13 cellular contexts compared by ENCODE assay signal in the genomic region with DNA sequence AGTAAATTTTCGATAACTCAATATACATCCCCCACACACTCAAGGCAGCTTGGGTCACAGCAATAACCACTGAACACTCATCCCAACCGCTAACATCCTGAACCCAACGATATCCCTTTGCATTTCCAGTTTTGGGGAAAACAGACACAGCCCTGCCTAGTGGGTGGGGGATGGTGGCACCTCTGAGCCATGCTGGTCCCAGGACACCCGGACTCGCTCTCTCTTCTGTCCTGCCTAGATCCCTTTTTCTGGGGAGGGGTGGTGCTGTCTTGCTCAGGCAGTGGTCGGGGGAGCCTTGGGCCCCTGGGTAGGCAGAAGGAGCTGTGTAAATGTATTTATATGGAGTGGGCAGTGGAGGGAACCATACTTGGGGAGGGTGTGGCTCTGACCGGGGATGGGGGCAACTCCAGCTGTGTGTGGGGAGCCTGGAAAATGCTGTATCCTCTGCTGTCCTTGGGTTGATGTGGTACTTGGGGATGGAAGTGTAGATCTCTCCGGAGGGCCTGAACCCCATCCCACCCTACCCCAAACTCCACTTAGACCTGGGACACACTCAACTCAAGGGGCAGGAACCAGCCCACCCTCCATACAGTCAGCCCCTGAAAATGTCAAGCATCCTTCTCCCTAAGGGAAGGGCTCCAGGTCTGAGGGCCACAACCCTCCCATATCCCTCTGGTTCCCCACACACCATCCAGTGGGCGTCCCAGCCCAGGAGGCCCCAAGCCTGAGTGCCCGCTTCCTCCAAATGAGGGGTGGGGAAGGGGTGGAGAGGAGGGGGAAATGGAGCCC. TPM values are rescaled to one million over a fixed set of nuclear protein-coding genes. Genes with fewer than 3 reads are reported as not detected.
A peak's percentile ranks its signal among the peaks of the same experiment; 100 is the strongest.
DNase-seq lines count a peak whose midpoint lies in the region; ATAC-seq, FAIRE-seq and TF ChIP-seq lines count a peak whose summit lies in the region.
"Had no signal": no experiment of that assay in that cellular context is flagged by ENCODE, and none has a peak within 500 bp of the region (broad histone marks: within the 10 kb centered on the region; RNA-seq: fewer than 3 reads in every experiment).

No MANE protein-coding gene starts in this region.

- no peak for TF ChIP-seq RAD21 in A549 (conservative IDR thresholded peaks at IDR 0.05 in 1 of 2, IDR thresholded peaks at IDR 0.05 in 1 of 2)

- peaks cover 68% of the 10 kb centered on the region for H3K4me1 ChIP-seq in A549

- H3K27ac ChIP-seq in A549 (peak overlapping the region in 1 of 2 experiments; percentile 92; a peak in 3 of 6 replicates), coronary artery (no peak overlapping the region)

- H3K4me3 ChIP-seq in A549 (no peak overlapping the region), coronary artery (peak overlapping the region; percentile 72)

- no TSS peak for BruUV-seq in Calu3 (replicated peaks; lab: Mats Ljungman, UMichigan)

- CTCF ChIA-PET in A549 (lab: Yijun Ruan, JAX) (interaction anchor here (1.3 to 3.0 kb wide), 3 partner anchors 11 to 227 kb away, joined by 4 to 12 read pairs (median 4); no protein-coding TSS in a partner anchor), Calu3 (lab: Charles Lee) (no interaction called here)

- no peak for TF ChIP-seq EP300 in A549 (IDR thresholded peaks at IDR 0.05)

- DNase-seq in A549 (ENCODE audit: low read depth in 1 of 2, low spot score in 1 of 2) (no peak), Calu3 (no peak), coronary artery (ENCODE audit: low spot score) (no peak), naive B cell (no peak), NCI-H748 treated with DMSO at 0.1 percent for 48 hours (lab: John Stamatoyannopoulos, UW) (no peak), ecto neural progenitor cell (ENCODE audit: low spot score) (no peak)
- DNase-seq: C1 segment of cervical spinal cord; effector CD4-positive, alpha-beta T cell had no signal

- H3K36me3 Mint-ChIP-seq in Calu3 (ENCODE audit: insufficient read depth, unreplicated experiment) (peaks cover 9% of the 10 kb centered on the region), naive B cell (no peaks in the 10 kb centered on the region)

- H3K4me1 Mint-ChIP-seq in Calu3 (ENCODE audit: low read depth, unreplicated experiment) (peaks cover 18% of the 10 kb centered on the region), naive B cell (peaks cover 45 to 62% (median 55%) of the 10 kb centered on the region in 3 donors)

- no peak for TF ChIP-seq CTCF in A549 (IDR thresholded peaks at IDR 0.05)
- TF ChIP-seq CTCF in Calu3 (IDR thresholded peaks at IDR 0.05; ENCODE audit: unreplicated experiment) = no peak
- no peak for TF ChIP-seq CTCF in coronary artery (IDR thresholded peaks at IDR 0.05)

- ATAC-seq in A549 (no peak), naive B cell (ENCODE audit: low read depth in 2 of 2) (no peak), HG03460 (IDR thresholded peaks at IDR 0.05; ENCODE audit: unreplicated experiment) (no peak), HG02973 (IDR thresholded peaks at IDR 0.05; ENCODE audit: unreplicated experiment) (no peak)
- ATAC-seq: gastroesophageal sphincter had no signal

- no peak for TF ChIP-seq POLR2A in A549 (IDR thresholded peaks at IDR 0.05; ENCODE audit: low read length)

- WGBS in A549 (ENCODE audit: missing lambda C conversion rate) = 89% methylated on average over 10 of the region's 10 CpGs

- no peak for FAIRE-seq in A549 (lab: Jason Lieb, UNC)

- peak overlapping the region; percentile 76 for H3K4me2 ChIP-seq in A549

- no peak overlapping the region for H3K27ac Mint-ChIP-seq in Calu3 (ENCODE audit: unreplicated experiment)
- H3K27ac Mint-ChIP-seq in naive B cell = peak overlapping the region in 3 of 6 donors; percentile 39 to 68 (median 49)
- H3K27ac Mint-ChIP-seq: stimulated activated naive CD8-positive, alpha-beta T cell treated with anti-CD3 and anti-CD28 coated beads, Interleukin-15, Interleukin-2, amounts not matched to agents 100 ng/mL and 50 ng/mL, for 24 hours had no signal

- no peaks in the 10 kb centered on the region for H3K9me3 ChIP-seq in A549
- H3K9me3 ChIP-seq: gastroesophageal sphincter, SK-N-SH had no signal

- POLR2A ChIA-PET in A549 (lab: Yijun Ruan, JAX) = no interaction called here

- H3K4me3 Mint-ChIP-seq in Calu3 (ENCODE audit: low read depth, unreplicated experiment) = peak overlapping the region; percentile 30
- H3K4me3 Mint-ChIP-seq in naive B cell = peak overlapping the region; percentile 58 to 91 (median 79)
- H3K4me3 Mint-ChIP-seq: stimulated activated naive CD8-positive, alpha-beta T cell treated with anti-CD3 and anti-CD28 coated beads, Interleukin-15, Interleukin-2, amounts not matched to agents 100 ng/mL and 50 ng/mL, for 24 hours had no signal

- intact Hi-C loops in Calu3 (cut with micrococcal nuclease; ENCODE audit: unreplicated experiment) = no loop called here

- H3K9me3 Mint-ChIP-seq in Calu3 (ENCODE audit: low read depth, unreplicated experiment) = no peaks in the 10 kb centered on the region
- H3K9me3 Mint-ChIP-seq in naive B cell = no peaks in the 10 kb centered on the region
- H3K9me3 Mint-ChIP-seq: stimulated activated naive CD8-positive, alpha-beta T cell treated with anti-CD3 and anti-CD28 coated beads, Interleukin-15, Interleukin-2, amounts not matched to agents 100 ng/mL and 50 ng/mL, for 24 hours had no signal

- H3K27me3 Mint-ChIP-seq in Calu3 (ENCODE audit: unreplicated experiment) (peaks cover 90% of the 10 kb centered on the region), naive B cell (peaks cover 4 to 27% (median 20%) of the 10 kb centered on the region in 3 donors)

TF ChIP-seq in A549, 52 proteins besides CTCF, POLR2A, EP300 and RAD21 (continues in another document):
- TF ChIP-seq RNF2 (IDR thresholded peaks at IDR 0.05; ENCODE audit: borderline replicate concordance, low read depth) (no peak), BHLHE40 (IDR thresholded peaks at IDR 0.05; ENCODE audit: low read depth, low read length) (no peak)
- TF ChIP-seq, protein P1, sequence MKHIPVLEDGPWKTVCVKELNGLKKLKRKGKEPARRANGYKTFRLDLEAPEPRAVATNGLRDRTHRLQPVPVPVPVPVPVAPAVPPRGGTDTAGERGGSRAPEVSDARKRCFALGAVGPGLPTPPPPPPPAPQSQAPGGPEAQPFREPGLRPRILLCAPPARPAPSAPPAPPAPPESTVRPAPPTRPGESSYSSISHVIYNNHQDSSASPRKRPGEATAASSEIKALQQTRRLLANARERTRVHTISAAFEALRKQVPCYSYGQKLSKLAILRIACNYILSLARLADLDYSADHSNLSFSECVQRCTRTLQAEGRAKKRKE (CRISPR knock-in tag; IDR thresholded peaks at IDR 0.05; ENCODE audit: low read depth) = no peak
- TF ChIP-seq, protein P2, sequence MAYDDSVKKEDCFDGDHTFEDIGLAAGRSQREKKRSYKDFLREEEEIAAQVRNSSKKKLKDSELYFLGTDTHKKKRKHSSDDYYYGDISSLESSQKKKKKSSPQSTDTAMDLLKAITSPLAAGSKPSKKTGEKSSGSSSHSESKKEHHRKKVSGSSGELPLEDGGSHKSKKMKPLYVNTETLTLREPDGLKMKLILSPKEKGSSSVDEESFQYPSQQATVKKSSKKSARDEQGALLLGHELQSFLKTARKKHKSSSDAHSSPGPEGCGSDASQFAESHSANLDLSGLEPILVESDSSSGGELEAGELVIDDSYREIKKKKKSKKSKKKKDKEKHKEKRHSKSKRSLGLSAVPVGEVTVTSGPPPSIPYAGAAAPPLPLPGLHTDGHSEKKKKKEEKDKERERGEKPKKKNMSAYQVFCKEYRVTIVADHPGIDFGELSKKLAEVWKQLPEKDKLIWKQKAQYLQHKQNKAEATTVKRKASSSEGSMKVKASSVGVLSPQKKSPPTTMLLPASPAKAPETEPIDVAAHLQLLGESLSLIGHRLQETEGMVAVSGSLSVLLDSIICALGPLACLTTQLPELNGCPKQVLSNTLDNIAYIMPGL (CRISPR knock-in tag; IDR thresholded peaks at IDR 0.05; ENCODE audit: borderline replicate concordance) = no peak
- TF ChIP-seq, protein P3, sequence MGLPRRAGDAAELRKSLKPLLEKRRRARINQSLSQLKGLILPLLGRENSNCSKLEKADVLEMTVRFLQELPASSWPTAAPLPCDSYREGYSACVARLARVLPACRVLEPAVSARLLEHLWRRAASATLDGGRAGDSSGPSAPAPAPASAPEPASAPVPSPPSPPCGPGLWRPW (IDR thresholded peaks at IDR 0.05) = no peak

RNA-seq across cellular contexts. Expression of a gene that starts 23.7 kb away (rescaled TPM):
- polyA plus RNA-seq in A549 (2011; rRNA removed) = not detected in 2 replicates
- not detected in 2 replicates for polyA plus RNA-seq in A549 (2012; cell fraction: cytosol; rRNA removed)
- polyA plus RNA-seq in A549 (2012; cell fraction: nucleus; rRNA removed) = not detected in 2 replicates
- polyA plus RNA-seq in A549 (2017; fragmentation: RNase III; extraction: RNeasy Plus Mini Kit Qiagen cat#74134 plus additional on column Dnase treatment) = not detected in 3 replicates
- polyA minus RNA-seq in A549 (2011; rRNA and poly(A)+ RNA removed) = not detected in 2 replicates
- not detected in 2 replicates for total RNA-seq in Calu3 (2022)
- under 1 TPM in 1 of 6 donors, not detected in 5; 0.54 TPM for polyA plus RNA-seq in naive B cell (ENCODE audit: low read depth in 6 of 6)
- total RNA-seq: gastroesophageal sphincter had no signal
- polyA plus RNA-seq: SK-N-SH had no signal

RNA-seq across cellular contexts. Expression of a gene that starts 31.0 kb away (rescaled TPM):
- polyA plus RNA-seq in A549 (2011; rRNA removed) (0.03 TPM in 1 of 2 replicates, not detected in the other), A549 (2017; fragmentation: RNase III; extraction: RNeasy Plus Mini Kit Qiagen cat#74134 plus additional on column Dnase treatment) (0.04 to 0.05 TPM (median 0.04 TPM) in 3 replicates), naive B cell (ENCODE audit: low read depth in 6 of 6) (not detected)
- 0.04 and 0.05 TPM in 2 replicates for polyA plus RNA-seq in A549 (2012; cell fraction: cytosol; rRNA removed)
- polyA plus RNA-seq in A549 (2012; cell fraction: nucleus; rRNA removed) = 0.09 and 0.10 TPM in 2 replicates
- polyA minus RNA-seq in A549 (2011; rRNA and poly(A)+ RNA removed) = 0.04 and 0.10 TPM in 2 replicates
- 0.17 and 0.29 TPM in 2 replicates for total RNA-seq in Calu3 (2022)

RNA-seq across cellular contexts. Expression of a gene that starts 34.3 kb away (rescaled TPM):
- polyA plus RNA-seq in A549 (2011; rRNA removed) = 1.3 and 2.6 TPM in 2 replicates
- polyA plus RNA-seq in A549 (2012; cell fraction: cytosol; rRNA removed) = 0.70 and 0.74 TPM in 2 replicates
- 1.8 and 2.4 TPM in 2 replicates for polyA plus RNA-seq in A549 (2012; cell fraction: nucleus; rRNA removed)
- 2.1 to 2.8 TPM (median 2.4 TPM) in 3 replicates for polyA plus RNA-seq in A549 (2017; fragmentation: RNase III; extraction: RNeasy Plus Mini Kit Qiagen cat#74134 plus additional on column Dnase treatment)
- polyA minus RNA-seq in A549 (2011; rRNA and poly(A)+ RNA removed) = 1.8 and 2.9 TPM in 2 replicates
- total RNA-seq in Calu3 (2022) = 2.3 and 5.4 TPM in 2 replicates
- 1 to 10 TPM; 2.7 to 7.8 (median 5.3) TPM for polyA plus RNA-seq in naive B cell (ENCODE audit: low read depth in 6 of 6)
- total RNA-seq: gastroesophageal sphincter had no signal
- polyA plus RNA-seq: SK-N-SH had no signal

RNA-seq across cellular contexts. Expression of a gene that starts 45.0 kb away (rescaled TPM):
- polyA plus RNA-seq in A549 (2011; rRNA removed) = 51.4 and 63.2 TPM in 2 replicates
- polyA plus RNA-seq in A549 (2012; cell fraction: cytosol; rRNA removed) = 217 and 240 TPM in 2 replicates
- polyA plus RNA-seq in A549 (2012; cell fraction: nucleus; rRNA removed) = 158 TPM in 2 replicates
- 77.5 to 82.0 TPM (median 80.2 TPM) in 3 replicates for polyA plus RNA-seq in A549 (2017; fragmentation: RNase III; extraction: RNeasy Plus Mini Kit Qiagen cat#74134 plus additional on column Dnase treatment)
- polyA minus RNA-seq in A549 (2011; rRNA and poly(A)+ RNA removed) = 13.6 and 14.4 TPM in 2 replicates
- 82.6 and 86.8 TPM in 2 replicates for total RNA-seq in Calu3 (2022)
- polyA plus RNA-seq in naive B cell (ENCODE audit: low read depth in 6 of 6) = 100 to 1,000 TPM; 101 to 176 (median 133) TPM
